Comparison of ENCODE assay signal across 16 cellular contexts in the genomic region with DNA sequence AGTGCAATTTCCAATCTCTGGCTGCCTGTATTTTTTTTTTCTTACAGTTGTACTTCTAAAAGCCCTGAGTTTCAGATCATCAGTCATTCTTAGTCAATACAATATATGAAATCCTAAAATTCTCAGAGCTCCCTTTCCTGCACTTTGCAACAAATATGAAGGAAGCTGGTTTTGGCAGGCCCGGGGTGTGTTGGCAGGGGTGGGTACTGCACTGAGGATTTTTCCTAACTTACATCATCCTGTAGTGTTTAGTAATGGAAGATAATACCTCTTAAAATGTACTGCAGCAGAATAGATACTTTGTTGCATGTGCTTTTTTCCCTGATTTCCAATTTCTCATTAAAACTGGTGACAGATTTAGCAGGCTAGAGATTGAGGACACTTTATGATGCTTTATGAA.
DNase-seq lines count a peak whose midpoint lies in the region; ATAC-seq and TF ChIP-seq lines count a peak whose summit lies in the region.
"Had no signal": no experiment of that assay in that cellular context is flagged by ENCODE, and none has a peak within 500 bp of the region (broad histone marks: within the 10 kb centered on the region; RNA-seq: fewer than 3 reads in every experiment).

No MANE protein-coding gene starts in this region.

- POLR2A ChIA-PET in RWPE1 (lab: Yijun Ruan, JAX; ENCODE audit: low non-redundant PET), result no interaction called here
- POLR2A ChIA-PET in activated CD8-positive, alpha-beta T cell treated with anti-CD3 and anti-CD28 coated beads, Interleukin-2, amount 10 ng/mL, durations not matched to agents 7 days and 5 days (lab: Charles Lee), result no interaction called here

- H3K9me3 Mint-ChIP-seq in activated CD8-positive, alpha-beta T cell treated with anti-CD3 and anti-CD28 coated beads, Interleukin-2, amount 10 ng/mL, durations not matched to agents 7 days and 5 days (ENCODE audit: insufficient read depth), result peaks cover 18% of the 10 kb centered on the region
- peaks cover 6% of the 10 kb centered on the region for H3K9me3 Mint-ChIP-seq in activated naive CD8-positive, alpha-beta T cell treated with anti-CD3 and anti-CD28 coated beads for 36 hours

- H3K36me3 ChIP-seq in smooth muscle cell (ENCODE audit: low read depth), result no peaks in the 10 kb centered on the region
- H3K36me3 ChIP-seq: BLaER1 treated with 17β-estradiol and CSF1 and Interleukin-3, amounts not matched to agents 10 nM and 100 nM had no signal

- ATAC-seq in activated CD8-positive, alpha-beta T cell treated with anti-CD3 and anti-CD28 coated beads, Interleukin-2, amount 10 ng/mL, durations not matched to agents 7 days and 5 days, result no peak

- no peak overlapping the region for H3K27ac ChIP-seq in RWPE1
- no peak overlapping the region for H3K27ac ChIP-seq in smooth muscle cell (ENCODE audit: low read depth)
- H3K27ac ChIP-seq: BLaER1 treated with 17β-estradiol and CSF1 and Interleukin-3, amounts not matched to agents 10 nM and 100 nM; HL-60 had no signal

- H3K9ac ChIP-seq in smooth muscle cell (ENCODE audit: low read depth), result no peak overlapping the region
- H3K9ac ChIP-seq: BLaER1 treated with 17β-estradiol and CSF1 and Interleukin-3, amounts not matched to agents 10 nM and 100 nM had no signal

- CTCF ChIA-PET in RWPE1 (lab: Yijun Ruan, JAX), result interaction anchor here (0.6 to 1.8 kb wide), 3 partner anchors 12 to 176 kb away, joined by 4 to 6 read pairs (median 6); no protein-coding TSS in a partner anchor
- CTCF ChIA-PET in activated CD8-positive, alpha-beta T cell treated with anti-CD3 and anti-CD28 coated beads, Interleukin-2, amount 10 ng/mL, durations not matched to agents 7 days and 5 days (lab: Charles Lee), result no interaction called here

- no peaks in the 10 kb centered on the region for H3K27me3 ChIP-seq in smooth muscle cell (ENCODE audit: low read depth)
- H3K27me3 ChIP-seq: BLaER1 treated with 17β-estradiol and CSF1 and Interleukin-3, amounts not matched to agents 10 nM and 100 nM had no signal

- no peaks in the 10 kb centered on the region for H3K27me3 Mint-ChIP-seq in activated CD8-positive, alpha-beta T cell treated with anti-CD3 and anti-CD28 coated beads, Interleukin-2, amount 10 ng/mL, durations not matched to agents 7 days and 5 days (ENCODE audit: low read depth)
- H3K27me3 Mint-ChIP-seq in activated naive CD8-positive, alpha-beta T cell treated with anti-CD3 and anti-CD28 coated beads for 36 hours, result no peaks in the 10 kb centered on the region
- H3K27me3 Mint-ChIP-seq: CD4-positive, CD25-positive, alpha-beta regulatory T cell had no signal

- WGBS in smooth muscle cell (ENCODE audit: low lambda C conversion rate), result 55% methylated on average over 1 of the region's 1 CpG

- H2AFZ ChIP-seq in smooth muscle cell (ENCODE audit: low read depth), result peak overlapping the region; percentile 27

- DNase-seq in HS-5 (ENCODE audit: low read depth) (peak; percentile 18), RWPE1 (ENCODE audit: low spot score) (peak; percentile 8), epithelial cell of esophagus (ENCODE audit: low read depth) (peak; percentile 60), smooth muscle cell (lab: John Stamatoyannopoulos, UW; ENCODE audit: unreplicated experiment) (no peak), NCI-H1417 (lab: John Stamatoyannopoulos, UW) (no peak)
- DNase-seq in activated CD8-positive, alpha-beta T cell treated with anti-CD3 and anti-CD28 coated beads, Interleukin-2, amount 10 ng/mL, durations not matched to agents 7 days and 5 days, result no peak
- no peak for DNase-seq in activated CD4-positive, alpha-beta T cell treated with anti-CD3 and anti-CD28 coated beads for 48 hours
- DNase-seq in activated naive CD8-positive, alpha-beta T cell treated with anti-CD3 and anti-CD28 coated beads for 36 hours, result no peak
- DNase-seq: ACHN; CD4-positive, CD25-positive, alpha-beta regulatory T cell; DMS53; GF-D8; HCEC 1CT; HFFc6 had no signal

- H3K27ac Mint-ChIP-seq in activated CD8-positive, alpha-beta T cell treated with anti-CD3 and anti-CD28 coated beads, Interleukin-2, amount 10 ng/mL, durations not matched to agents 7 days and 5 days, result no peak overlapping the region
- no peak overlapping the region for H3K27ac Mint-ChIP-seq in activated naive CD8-positive, alpha-beta T cell treated with anti-CD3 and anti-CD28 coated beads for 36 hours
- H3K27ac Mint-ChIP-seq: CD4-positive, CD25-positive, alpha-beta regulatory T cell; HFFc6 had no signal

- no peak overlapping the region for H3K4me3 Mint-ChIP-seq in activated CD8-positive, alpha-beta T cell treated with anti-CD3 and anti-CD28 coated beads, Interleukin-2, amount 10 ng/mL, durations not matched to agents 7 days and 5 days
- H3K4me3 Mint-ChIP-seq in activated naive CD8-positive, alpha-beta T cell treated with anti-CD3 and anti-CD28 coated beads for 36 hours, result no peak overlapping the region
- H3K4me3 Mint-ChIP-seq: CD4-positive, CD25-positive, alpha-beta regulatory T cell; HFFc6 had no signal

- H3F3A ChIP-seq in smooth muscle cell (ENCODE audit: low read depth), result no peaks in the 10 kb centered on the region

- H4K20me1 ChIP-seq in smooth muscle cell (ENCODE audit: low read depth), result no peaks in the 10 kb centered on the region
- H4K20me1 ChIP-seq: BLaER1 treated with 17β-estradiol and CSF1 and Interleukin-3, amounts not matched to agents 10 nM and 100 nM had no signal

- H3K4me1 Mint-ChIP-seq in activated CD8-positive, alpha-beta T cell treated with anti-CD3 and anti-CD28 coated beads, Interleukin-2, amount 10 ng/mL, durations not matched to agents 7 days and 5 days (ENCODE audit: low read depth), result no peaks in the 10 kb centered on the region
- H3K4me1 Mint-ChIP-seq in activated naive CD8-positive, alpha-beta T cell treated with anti-CD3 and anti-CD28 coated beads for 36 hours, result no peaks in the 10 kb centered on the region
- H3K4me1 Mint-ChIP-seq: CD4-positive, CD25-positive, alpha-beta regulatory T cell had no signal

- no peaks in the 10 kb centered on the region for H3K79me2 ChIP-seq in smooth muscle cell (ENCODE audit: low read depth)

- H3K4me3 ChIP-seq in epithelial cell of esophagus (ENCODE audit: low read length), result no peak overlapping the region
- H3K4me3 ChIP-seq in smooth muscle cell, result no peak overlapping the region
- H3K4me3 ChIP-seq: BLaER1 treated with 17β-estradiol and CSF1 and Interleukin-3, amounts not matched to agents 10 nM and 100 nM had no signal

- H3K4me1 ChIP-seq in smooth muscle cell (ENCODE audit: low read depth), result no peaks in the 10 kb centered on the region
- H3K4me1 ChIP-seq: BLaER1 treated with 17β-estradiol and CSF1 and Interleukin-3, amounts not matched to agents 10 nM and 100 nM had no signal

- TF ChIP-seq CTCF in RWPE1 (conservative IDR thresholded peaks at IDR 0.05; ENCODE audit: low read depth) (no peak), epithelial cell of esophagus (IDR thresholded peaks at IDR 0.05; ENCODE audit: insufficient read depth, low read depth, low read length, missing control alignments) (peak; percentile 32), smooth muscle cell (IDR thresholded peaks at IDR 0.05; ENCODE audit: borderline replicate concordance, insufficient read depth, poor library complexity, severe bottlenecking) (no peak)

- H3K9me3 ChIP-seq in smooth muscle cell (replicated peaks; ENCODE audit: low read depth), result no peaks in the 10 kb centered on the region
- H3K9me3 ChIP-seq: BLaER1 treated with 17β-estradiol and CSF1 and Interleukin-3, amounts not matched to agents 10 nM and 100 nM had no signal

- H3K36me3 Mint-ChIP-seq in activated CD8-positive, alpha-beta T cell treated with anti-CD3 and anti-CD28 coated beads, Interleukin-2, amount 10 ng/mL, durations not matched to agents 7 days and 5 days (ENCODE audit: low read depth), result no peaks in the 10 kb centered on the region
- no peaks in the 10 kb centered on the region for H3K36me3 Mint-ChIP-seq in activated naive CD8-positive, alpha-beta T cell treated with anti-CD3 and anti-CD28 coated beads for 36 hours
- H3K36me3 Mint-ChIP-seq: CD4-positive, CD25-positive, alpha-beta regulatory T cell had no signal

- H3K4me2 ChIP-seq in smooth muscle cell, result no peak overlapping the region
- H3K4me2 ChIP-seq: BLaER1 treated with 17β-estradiol and CSF1 and Interleukin-3, amounts not matched to agents 10 nM and 100 nM had no signal

Comparison
In these comparisons a context has a peak if more than half of its experiments do, and no peak if none do; other contexts are left out.
1. DNase-seq: peak in HS-5 (single experiment), RWPE1 (single experiment) and epithelial cell of esophagus (single experiment); none in smooth muscle cell (single experiment), activated CD8-positive, alpha-beta T cell treated with anti-CD3 and anti-CD28 coated beads, Interleukin-2, amount 10 ng/mL, durations not matched to agents 7 days and 5 days (single experiment), activated CD4-positive, alpha-beta T cell treated with anti-CD3 and anti-CD28 coated beads for 48 hours (single experiment), NCI-H1417 (0 of 3) and activated naive CD8-positive, alpha-beta T cell treated with anti-CD3 and anti-CD28 coated beads for 36 hours (single experiment).